In genomic region chrX:150196300-150196699, GRCh38 we compare ENCODE assay signal across 15 cellular contexts.
DNase-seq lines count a peak whose midpoint lies in the region; ATAC-seq and TF ChIP-seq lines count a peak whose summit lies in the region.
"Had no signal": no experiment of that assay in that cellular context is flagged by ENCODE, and none has a peak within 500 bp of the region (broad histone marks: within the 10 kb centered on the region; RNA-seq: fewer than 3 reads in every experiment).

No MANE protein-coding gene starts in this region.

- H3K27me3 Mint-ChIP-seq in neural progenitor cell (ENCODE audit: insufficient read depth, low read depth) (peaks cover 3% of the 10 kb centered on the region), natural killer cell (ENCODE audit: low read depth in 2 of 2) (no peaks in the 10 kb centered on the region)
- no peaks in the 10 kb centered on the region for H3K27me3 Mint-ChIP-seq in activated T-helper 2 cell treated with anti-CD3 and anti-CD28 coated beads, Interferon-gamma antibody, Interleukin-2, Interleukin-4, amounts not matched to agents 10 μg/mL and 5 μg/mL and 100 μg/mL, durations not matched to agents 14 hours and 24 hours and 36 hours (ENCODE audit: low read depth)
- H3K27me3 Mint-ChIP-seq: CD4-positive, alpha-beta memory T cell; IgD-negative memory B cell had no signal

- TF ChIP-seq CTCF in esophagus muscularis mucosa (IDR thresholded peaks at IDR 0.05) = no peak
- TF ChIP-seq CTCF in neural progenitor cell (IDR thresholded peaks at IDR 0.05) = no peak
- no peak for TF ChIP-seq CTCF in natural killer cell (IDR thresholded peaks at IDR 0.05)

- no peak for TF ChIP-seq EP300 in esophagus muscularis mucosa (IDR thresholded peaks at IDR 0.05)

- DNase-seq in H7 (peak; percentile 79), esophagus muscularis mucosa (ENCODE audit: extremely low spot score) (peak; percentile 24), neural progenitor cell (ENCODE audit: low spot score) (peak; percentile 75), T-helper 9 cell (no peak), natural killer cell (no peak), NCI-H82 treated with DMSO at 0.1 percent for 48 hours (lab: John Stamatoyannopoulos, UW; ENCODE audit: unreplicated experiment) (no peak)
- no peak for DNase-seq in activated T-helper 2 cell treated with anti-CD3 and anti-CD28 coated beads, Interferon-gamma antibody, Interleukin-2, Interleukin-4, amounts not matched to agents 10 μg/mL and 5 μg/mL and 100 μg/mL, durations not matched to agents 14 hours and 24 hours and 36 hours (ENCODE audit: low spot score)
- DNase-seq: BE2C; CD4-positive, alpha-beta memory T cell; DMS79; GOT3 had no signal

- H3K9ac ChIP-seq in HUES48 (ENCODE audit: low read depth, low read length) (no peak overlapping the region), neural progenitor cell (no peak overlapping the region)

- H3K9me3 Mint-ChIP-seq in neural progenitor cell (peaks cover 6% of the 10 kb centered on the region), natural killer cell (no peaks in the 10 kb centered on the region)
- H3K9me3 Mint-ChIP-seq in activated T-helper 2 cell treated with anti-CD3 and anti-CD28 coated beads, Interferon-gamma antibody, Interleukin-2, Interleukin-4, amounts not matched to agents 10 μg/mL and 5 μg/mL and 100 μg/mL, durations not matched to agents 14 hours and 24 hours and 36 hours = no peaks in the 10 kb centered on the region
- H3K9me3 Mint-ChIP-seq: CD4-positive, alpha-beta memory T cell; IgD-negative memory B cell had no signal

- H3K9me3 ChIP-seq in HUES48 (ENCODE audit: control insufficient read depth, insufficient read depth, low read length) (peaks cover 45% of the 10 kb centered on the region), esophagus muscularis mucosa (no peaks in the 10 kb centered on the region), neural progenitor cell (ENCODE audit: low read depth) (no peaks in the 10 kb centered on the region)
- H3K9me3 ChIP-seq: A549, BE2C had no signal

- TF ChIP-seq POLR2A in esophagus muscularis mucosa (IDR thresholded peaks at IDR 0.05; ENCODE audit: low read depth) = no peak

- H3K4me1 ChIP-seq in HUES48 (ENCODE audit: control insufficient read depth, insufficient read depth, low read length) = no peaks in the 10 kb centered on the region; the same call in 1 of the 2 replicates
- peaks cover 0 to 8% (median 0%) of the 10 kb centered on the region in 4 donors for H3K4me1 ChIP-seq in esophagus muscularis mucosa
- H3K4me1 ChIP-seq in neural progenitor cell = no peaks in the 10 kb centered on the region
- H3K4me1 ChIP-seq: BE2C had no signal

- H3K4me2 ChIP-seq in neural progenitor cell = no peak overlapping the region
- H3K4me2 ChIP-seq: A549 had no signal

- no peak overlapping the region for H3K4me3 ChIP-seq in H7 (ENCODE audit: insufficient read depth, low read depth, low read length)
- no peak overlapping the region for H3K4me3 ChIP-seq in HUES48 (ENCODE audit: low read depth, low read length)
- no peak overlapping the region for H3K4me3 ChIP-seq in esophagus muscularis mucosa
- no peak overlapping the region for H3K4me3 ChIP-seq in neural progenitor cell
- H3K4me3 ChIP-seq: A549 had no signal

- H3K79me2 ChIP-seq in neural progenitor cell (ENCODE audit: low read depth) = no peaks in the 10 kb centered on the region

- H2AFZ ChIP-seq in neural progenitor cell (replicated peaks) = no peak overlapping the region

- H3K4me3 Mint-ChIP-seq in neural progenitor cell (no peak overlapping the region), natural killer cell (no peak overlapping the region)
- H3K4me3 Mint-ChIP-seq in activated T-helper 2 cell treated with anti-CD3 and anti-CD28 coated beads, Interferon-gamma antibody, Interleukin-2, Interleukin-4, amounts not matched to agents 10 μg/mL and 5 μg/mL and 100 μg/mL, durations not matched to agents 14 hours and 24 hours and 36 hours (ENCODE audit: low read depth) = no peak overlapping the region
- H3K4me3 Mint-ChIP-seq: CD4-positive, alpha-beta memory T cell; IgD-negative memory B cell had no signal

- no peaks in the 10 kb centered on the region for H3K36me3 Mint-ChIP-seq in neural progenitor cell
- no peaks in the 10 kb centered on the region for H3K36me3 Mint-ChIP-seq in activated T-helper 2 cell treated with anti-CD3 and anti-CD28 coated beads, Interferon-gamma antibody, Interleukin-2, Interleukin-4, amounts not matched to agents 10 μg/mL and 5 μg/mL and 100 μg/mL, durations not matched to agents 14 hours and 24 hours and 36 hours (ENCODE audit: low read depth)
- no peaks in the 10 kb centered on the region for H3K36me3 Mint-ChIP-seq in natural killer cell
- H3K36me3 Mint-ChIP-seq: CD4-positive, alpha-beta memory T cell; IgD-negative memory B cell had no signal

- H3K27ac ChIP-seq in HUES48 (ENCODE audit: low read depth, low read length) (peak overlapping the region; percentile 21), esophagus muscularis mucosa (replicated peaks in 1 of 4) (no peak overlapping the region), neural progenitor cell (no peak overlapping the region)
- H3K27ac ChIP-seq: C4-2B had no signal

- no peak overlapping the region for H3K27ac Mint-ChIP-seq in neural progenitor cell
- no peak overlapping the region for H3K27ac Mint-ChIP-seq in activated T-helper 2 cell treated with anti-CD3 and anti-CD28 coated beads, Interferon-gamma antibody, Interleukin-2, Interleukin-4, amounts not matched to agents 10 μg/mL and 5 μg/mL and 100 μg/mL, durations not matched to agents 14 hours and 24 hours and 36 hours
- no peak overlapping the region for H3K27ac Mint-ChIP-seq in natural killer cell
- H3K27ac Mint-ChIP-seq: IgD-negative memory B cell had no signal

- H3K4me1 Mint-ChIP-seq in neural progenitor cell = peaks cover 2% of the 10 kb centered on the region
- peaks cover 6% of the 10 kb centered on the region for H3K4me1 Mint-ChIP-seq in activated T-helper 2 cell treated with anti-CD3 and anti-CD28 coated beads, Interferon-gamma antibody, Interleukin-2, Interleukin-4, amounts not matched to agents 10 μg/mL and 5 μg/mL and 100 μg/mL, durations not matched to agents 14 hours and 24 hours and 36 hours (ENCODE audit: low read depth)
- H3K4me1 Mint-ChIP-seq in natural killer cell = no peaks in the 10 kb centered on the region
- H3K4me1 Mint-ChIP-seq: CD4-positive, alpha-beta memory T cell had no signal

- no peak for ATAC-seq in natural killer cell
- ATAC-seq: A549 had no signal

- H3K36me3 ChIP-seq in H7 (replicated peaks; ENCODE audit: control insufficient read depth, insufficient read depth, low read length) (no peaks in the 10 kb centered on the region), HUES48 (ENCODE audit: control insufficient read depth, insufficient read depth, low read length) (no peaks in the 10 kb centered on the region), esophagus muscularis mucosa (no peaks in the 10 kb centered on the region), neural progenitor cell (no peaks in the 10 kb centered on the region)
- H3K36me3 ChIP-seq: BE2C had no signal

- peaks cover 2% of the 10 kb centered on the region; the same call in 1 of the 2 replicates for H3K27me3 ChIP-seq in H7 (ENCODE audit: control insufficient read depth, insufficient read depth, low read length)
- no peaks in the 10 kb centered on the region for H3K27me3 ChIP-seq in HUES48 (ENCODE audit: control insufficient read depth, insufficient read depth, low read length)
- no peaks in the 10 kb centered on the region for H3K27me3 ChIP-seq in esophagus muscularis mucosa
- H3K27me3 ChIP-seq in neural progenitor cell = no peaks in the 10 kb centered on the region
- H3K27me3 ChIP-seq: BE2C had no signal

- intact Hi-C loops in esophagus muscularis mucosa (cut with DNase I) = no loop called here
- intact Hi-C loops in activated T-helper 2 cell treated with anti-CD3 and anti-CD28 coated beads, Interferon-gamma antibody, Interleukin-2, Interleukin-4, amounts not matched to agents 10 μg/mL and 5 μg/mL and 100 μg/mL, durations not matched to agents 14 hours and 24 hours and 36 hours (cut with micrococcal nuclease) = no loop called here
- intact Hi-C loops in natural killer cell (cut with micrococcal nuclease) = no loop called here

- no peaks in the 10 kb centered on the region for H4K20me1 ChIP-seq in neural progenitor cell (ENCODE audit: low read depth)

- no peaks in the 10 kb centered on the region for H3F3A ChIP-seq in neural progenitor cell (ENCODE audit: low read depth)

- WGBS in esophagus muscularis mucosa = 80% methylated on average over 2 of the region's 3 CpGs

Comparison
In these comparisons a context has a peak if more than half of its experiments do, and no peak if none do; other contexts are left out.
1. DNase-seq: peak in H7 (single experiment), esophagus muscularis mucosa (single experiment) and neural progenitor cell (single experiment); none in activated T-helper 2 cell treated with anti-CD3 and anti-CD28 coated beads, Interferon-gamma antibody, Interleukin-2, Interleukin-4, amounts not matched to agents 10 μg/mL and 5 μg/mL and 100 μg/mL, durations not matched to agents 14 hours and 24 hours and 36 hours (single experiment), T-helper 9 cell (single experiment), natural killer cell (single experiment) and NCI-H82 treated with DMSO at 0.1 percent for 48 hours (single experiment).